Comparison of ENCODE assay signal across 7 cellular contexts in genomic region chr10:91357497-91357896, GRCh38.
"Had no signal": no experiment of that assay in that cellular context is flagged by ENCODE, and none has a peak within 500 bp of the region (broad histone marks: within the 10 kb centered on the region; RNA-seq: fewer than 3 reads in every experiment).

No MANE protein-coding gene starts in this region.

- DNase-seq: GM23248, GOT3, H7, HFFc6 had no signal

- FAIRE-seq: HepG2 had no signal

- H3K36me3 ChIP-seq: HAP-1 had no signal

- H3K4me3 ChIP-seq: GM23248, HAP-1 had no signal

- ATAC-seq: HCT116, HepG2 had no signal
